In genomic region chr9:131923132-131923671, GRCh38 we compare ENCODE assay signal across 26 cellular contexts.
"Had no signal": no experiment of that assay in that cellular context is flagged by ENCODE, and none has a peak within 500 bp of the region (broad histone marks: within the 10 kb centered on the region; RNA-seq: fewer than 3 reads in every experiment).

No MANE protein-coding gene starts in this region.

- H3K36me3 ChIP-seq: esophagus squamous epithelium, gastrocnemius medialis, heart right ventricle, left lung, lower lobe of right lung had no signal

- DNase-seq: effector CD8-positive, alpha-beta T cell; effector memory CD8-positive, alpha-beta T cell; endodermal cell; erythroblast; esophagus squamous epithelium; foreskin fibroblast; foreskin melanocyte; gastrocnemius medialis; glutamatergic neuron; head of caudate nucleus; heart right ventricle; hippocampal formation; left cardiac atrium; left lung; left ventricle myocardium superior; lower lobe of right lung; mesenchymal stem cell; mucosa of descending colon; naive B cell had no signal

- H3K27ac ChIP-seq: coronary artery, epithelial cell of prostate, esophagus squamous epithelium, gastrocnemius medialis, heart right ventricle, left lung, lower lobe of right lung had no signal

- H3K27ac Mint-ChIP-seq: effector memory CD8-positive, alpha-beta T cell; endodermal cell; mesothelial cell of epicardium had no signal

- H3K9me3 ChIP-seq: esophagus squamous epithelium, gastrocnemius medialis, heart right ventricle, left lung, lower lobe of right lung, mucosa of descending colon had no signal

- ATAC-seq: effector memory CD8-positive, alpha-beta T cell; esophagus mucosa; gastrocnemius medialis; heart right ventricle; left cardiac atrium; left lung; left ventricle myocardium superior; lower lobe of right lung; mucosa of descending colon had no signal

- H3K27me3 Mint-ChIP-seq: effector memory CD8-positive, alpha-beta T cell; naive B cell had no signal

- H3K4me1 ChIP-seq: left lung, lower lobe of right lung had no signal

- H3K4me3 ChIP-seq: coronary artery, esophagus squamous epithelium, gastrocnemius medialis, heart right ventricle, left lung, lower lobe of right lung, mucosa of descending colon had no signal

- FAIRE-seq: endometrium, islet of Langerhans, keratinocyte had no signal

- H3K27me3 ChIP-seq: esophagus squamous epithelium, gastrocnemius medialis, heart right ventricle, left lung had no signal

- H3K9me3 Mint-ChIP-seq: effector memory CD8-positive, alpha-beta T cell; endodermal cell; mesothelial cell of epicardium had no signal

- H3K4me3 Mint-ChIP-seq: effector memory CD8-positive, alpha-beta T cell; endodermal cell; mesothelial cell of epicardium; naive B cell had no signal
